Comparison of ENCODE assay signal across 13 cellular contexts in genomic region chr15:83904107-83904720, GRCh38.
DNase-seq lines count a peak whose midpoint lies in the region; ATAC-seq and TF ChIP-seq lines count a peak whose summit lies in the region.
"Had no signal": no experiment of that assay in that cellular context is flagged by ENCODE, and none has a peak within 500 bp of the region (broad histone marks: within the 10 kb centered on the region; RNA-seq: fewer than 3 reads in every experiment).

No MANE protein-coding gene starts in this region.

- no peak overlapping the region for H3K4me3 ChIP-seq in vagina
- H3K4me3 ChIP-seq: coronary artery had no signal

- no peaks in the 10 kb centered on the region for H3K4me1 ChIP-seq in vagina

- no peak for ATAC-seq in GM21737 (IDR thresholded peaks at IDR 0.05; ENCODE audit: unreplicated experiment)
- ATAC-seq: activated T-helper 17 cell treated with anti-CD3 and anti-CD28 coated beads, Interleukin-2, amount 50 U/mL, for 72 hours; naive thymus-derived CD8-positive, alpha-beta T cell had no signal

- no peaks in the 10 kb centered on the region for H3K36me3 ChIP-seq in vagina

- no peaks in the 10 kb centered on the region for H3K36me3 Mint-ChIP-seq in activated CD4-positive, alpha-beta memory T cell treated with anti-CD3 and anti-CD28 coated beads, Interleukin-2, amount 10 ng/mL, durations not matched to agents 7 days and 5 days (ENCODE audit: low read depth)
- H3K36me3 Mint-ChIP-seq: naive thymus-derived CD8-positive, alpha-beta T cell had no signal

- peaks cover 23% of the 10 kb centered on the region for H3K27me3 Mint-ChIP-seq in activated CD4-positive, alpha-beta memory T cell treated with anti-CD3 and anti-CD28 coated beads, Interleukin-2, amount 10 ng/mL, durations not matched to agents 7 days and 5 days

- H3K27ac Mint-ChIP-seq in activated CD4-positive, alpha-beta memory T cell treated with anti-CD3 and anti-CD28 coated beads, Interleukin-2, amount 10 ng/mL, durations not matched to agents 7 days and 5 days: no peak overlapping the region
- H3K27ac Mint-ChIP-seq: activated T-helper 17 cell treated with anti-CD3 and anti-CD28 coated beads, Interleukin-2, amount 50 U/mL, for 72 hours; naive thymus-derived CD8-positive, alpha-beta T cell had no signal

- CTCF ChIA-PET in activated CD4-positive, alpha-beta memory T cell treated with anti-CD3 and anti-CD28 coated beads, Interleukin-2, amount 10 ng/mL, durations not matched to agents 7 days and 5 days (lab: Charles Lee): no interaction called here

- peak; percentile 6 for DNase-seq in M059J (ENCODE audit: low read depth)
- peak; percentile 32 for DNase-seq in epidermal melanocyte (ENCODE audit: insufficient read length, low spot score)
- peak; percentile 99 for DNase-seq in myocyte (ENCODE audit: low read depth)
- no peak for DNase-seq in vagina (ENCODE audit: extremely low spot score in 2 of 2)
- no peak for DNase-seq in globus pallidus (ENCODE audit: low spot score)
- DNase-seq in activated CD4-positive, alpha-beta memory T cell treated with anti-CD3 and anti-CD28 coated beads, Interleukin-2, amount 10 ng/mL, durations not matched to agents 7 days and 5 days: no peak
- DNase-seq: activated CD4-positive, CD25-positive, alpha-beta regulatory T cell; DMS79 treated with DMSO at 0.1 percent for 48 hours; naive thymus-derived CD8-positive, alpha-beta T cell; substantia nigra had no signal

- no peak for TF ChIP-seq POLR2A in vagina (IDR thresholded peaks at IDR 0.05)

- no peaks in the 10 kb centered on the region for H3K27me3 ChIP-seq in vagina

- H3K4me3 Mint-ChIP-seq in activated CD4-positive, alpha-beta memory T cell treated with anti-CD3 and anti-CD28 coated beads, Interleukin-2, amount 10 ng/mL, durations not matched to agents 7 days and 5 days: no peak overlapping the region
- H3K4me3 Mint-ChIP-seq: activated T-helper 17 cell treated with anti-CD3 and anti-CD28 coated beads, Interleukin-2, amount 50 U/mL, for 72 hours; naive thymus-derived CD8-positive, alpha-beta T cell had no signal

- H3K4me1 Mint-ChIP-seq in activated CD4-positive, alpha-beta memory T cell treated with anti-CD3 and anti-CD28 coated beads, Interleukin-2, amount 10 ng/mL, durations not matched to agents 7 days and 5 days: no peaks in the 10 kb centered on the region
- H3K4me1 Mint-ChIP-seq: activated T-helper 17 cell treated with anti-CD3 and anti-CD28 coated beads, Interleukin-2, amount 50 U/mL, for 72 hours; naive thymus-derived CD8-positive, alpha-beta T cell had no signal

- intact Hi-C loops in vagina (cut with DNase I): no loop called here

- H3K9me3 Mint-ChIP-seq in activated CD4-positive, alpha-beta memory T cell treated with anti-CD3 and anti-CD28 coated beads, Interleukin-2, amount 10 ng/mL, durations not matched to agents 7 days and 5 days: no peaks in the 10 kb centered on the region
- H3K9me3 Mint-ChIP-seq: activated T-helper 17 cell treated with anti-CD3 and anti-CD28 coated beads, Interleukin-2, amount 50 U/mL, for 72 hours had no signal

- no peaks in the 10 kb centered on the region for H3K9me3 ChIP-seq in vagina

- POLR2A ChIA-PET in activated CD4-positive, alpha-beta memory T cell treated with anti-CD3 and anti-CD28 coated beads, Interleukin-2, amount 10 ng/mL, durations not matched to agents 7 days and 5 days (lab: Charles Lee): no interaction called here

- H3K27ac ChIP-seq in vagina: peak overlapping the region; percentile 27

- no peak for TF ChIP-seq CTCF in vagina (IDR thresholded peaks at IDR 0.05)

Comparison
In these comparisons a context has a peak if more than half of its experiments do, and no peak if none do; other contexts are left out.
1. DNase-seq: peak in M059J (single experiment), epidermal melanocyte (single experiment) and myocyte (single experiment); none in vagina (0 of 2), globus pallidus (single experiment) and activated CD4-positive, alpha-beta memory T cell treated with anti-CD3 and anti-CD28 coated beads, Interleukin-2, amount 10 ng/mL, durations not matched to agents 7 days and 5 days (single experiment).